Comparison of ENCODE assay signal across 8 cellular contexts in the genomic region with DNA sequence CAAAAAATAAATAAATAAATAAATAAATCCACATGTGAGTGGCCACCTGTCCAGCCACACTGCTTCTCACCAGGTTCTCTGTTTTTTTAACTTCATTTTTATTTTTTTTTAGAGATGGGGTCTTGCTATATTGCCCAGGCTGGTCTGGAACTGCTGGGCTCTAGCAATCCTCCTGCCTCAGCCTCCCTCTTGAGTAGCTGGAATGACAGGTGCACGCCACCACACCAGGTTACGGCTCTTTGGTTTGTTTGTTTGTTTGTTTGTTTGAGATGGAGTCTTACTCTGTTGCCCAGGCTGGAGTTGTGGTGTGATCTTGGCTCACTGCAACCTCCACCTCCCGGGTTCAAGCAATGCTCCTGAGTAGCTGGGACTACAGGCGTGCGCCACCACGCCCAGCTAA.
"Had no signal": no experiment of that assay in that cellular context is flagged by ENCODE, and none has a peak within 500 bp of the region (broad histone marks: within the 10 kb centered on the region; RNA-seq: fewer than 3 reads in every experiment).

No MANE protein-coding gene starts in this region.

- DNase-seq: IMR-90, KBM-7, KG1 had no signal

- H3K9ac ChIP-seq: KMS-11 had no signal

- H3K4me2 ChIP-seq: KMS-11 had no signal

- H3K27ac ChIP-seq: HL-60, KMS-11 had no signal

- H3K36me3 Mint-ChIP-seq: IgD-negative memory B cell had no signal

- H3K4me3 Mint-ChIP-seq: IgD-negative memory B cell had no signal

- ATAC-seq: HepG2 had no signal

- FAIRE-seq: HepG2, HTR-8/SVneo had no signal

- H3K27ac Mint-ChIP-seq: IgD-negative memory B cell had no signal

- H3K9me3 Mint-ChIP-seq: IgD-negative memory B cell had no signal
